In the genomic region with DNA sequence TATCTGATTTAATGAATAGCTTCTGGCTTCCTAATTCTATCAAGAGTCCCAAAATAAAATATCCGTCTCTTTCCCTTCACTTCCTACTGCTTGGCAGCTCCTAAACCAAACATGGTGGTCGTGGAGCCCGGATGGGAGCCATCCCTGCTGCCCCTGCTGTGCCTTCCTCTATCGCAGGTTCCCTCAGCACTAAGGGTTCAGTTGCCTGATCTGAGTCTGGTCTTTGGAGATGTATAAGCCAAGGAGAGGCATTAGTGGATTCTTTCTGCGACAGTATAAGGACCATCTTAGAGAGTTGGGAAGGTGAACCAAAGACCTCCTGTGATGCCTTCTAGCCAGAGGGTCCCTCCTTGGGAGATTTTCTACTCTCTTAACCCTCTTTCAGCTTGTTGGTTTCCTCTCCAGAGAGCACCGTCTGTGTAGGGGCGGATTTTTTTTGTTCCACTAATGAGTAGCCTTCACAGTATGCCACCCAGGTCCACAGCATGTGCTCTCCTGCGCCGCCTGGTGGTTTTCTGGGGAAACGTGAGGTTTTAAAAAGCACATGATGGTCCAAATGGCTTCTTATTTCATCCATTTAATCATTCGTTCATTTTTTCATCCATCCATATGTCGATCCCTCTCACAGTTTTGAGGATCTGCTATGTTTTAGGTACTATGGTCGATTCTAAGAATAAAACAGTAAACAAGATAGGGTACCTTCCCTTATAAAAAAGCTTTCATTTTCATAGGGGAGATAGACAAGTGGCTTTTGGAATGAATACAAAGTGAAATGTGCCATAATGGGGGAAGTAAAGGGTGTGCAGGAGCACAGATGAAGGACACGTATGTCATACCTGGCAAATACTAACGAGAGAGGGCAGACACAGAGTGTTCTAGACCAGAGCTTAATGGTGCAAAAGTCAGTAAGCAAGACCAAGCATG, we compare ENCODE assay signal across 8 cellular contexts.
DNase-seq lines count a peak whose midpoint lies in the region; ATAC-seq, FAIRE-seq and TF ChIP-seq lines count a peak whose summit lies in the region.

No MANE protein-coding gene starts in this region.

- no peak overlapping the region for H2AFZ ChIP-seq in HepG2 (ENCODE audit: low read length)

- H4K20me1 ChIP-seq in HepG2 (ENCODE audit: insufficient read depth, low read length): no peaks in the 10 kb centered on the region

- TF ChIP-seq EP300 in HepG2 (IDR thresholded peaks at IDR 0.05; ENCODE audit: low read depth in 2 of 2, low read length in 2 of 2): no peak
- no peak for TF ChIP-seq EP300 in HepG2 (CRISPR knock-in tag; IDR thresholded peaks at IDR 0.05; ENCODE audit: borderline replicate concordance)

- H3K4me3 ChIP-seq in GM12864 (ENCODE audit: low read depth, low read length) (no peak overlapping the region), HepG2 (replicated peaks in 1 of 3; ENCODE audit: insufficient read depth in 1 of 3, low read depth in 2 of 3, low read length in 3 of 3) (no peak overlapping the region)

- WGBS in HepG2 (ENCODE audit: low lambda C conversion rate): 18% methylated on average over 15 of the region's 15 CpGs

- peak; percentile 40 for DNase-seq in 8988T
- peak; percentile 7 for DNase-seq in GM12864 (ENCODE audit: low read depth)
- DNase-seq in NCI-H1694 (lab: John Stamatoyannopoulos, UW): peak; percentile 87
- DNase-seq in dermis blood vessel endothelial cell: peak; percentile 71
- DNase-seq in HepG2 (ENCODE audit: low spot score): peak; percentile 42
- peak; percentile 9 for DNase-seq in stimulated activated CD8-positive, alpha-beta memory T cell treated with anti-CD3 and anti-CD28 coated beads, Interleukin-4, amount 100 ng/mL, for 24 hours (ENCODE audit: low read depth)
- DNase-seq in dedifferentiated amniotic fluid mesenchymal stem cell (ENCODE audit: extremely low spot score): no peak

- no TSS peak for BruUV-seq in HepG2 (replicated peaks; lab: Mats Ljungman, UMichigan)

- in situ Hi-C loops in HepG2 (cut with HindIII; ENCODE audit: extremely low pct_ligation_motif_present, low pct_unique_long_range_greater_than_20kb): no loop called here

- intact Hi-C loops in HepG2 (cut with micrococcal nuclease; ENCODE audit: unreplicated experiment): loop anchor here (1.0 kb wide), 2 partner anchors 114 to 133 kb away; no protein-coding TSS in a partner anchor

- POLR2A ChIA-PET in HepG2 (lab: Yijun Ruan, JAX): no interaction called here

- FAIRE-seq in TTC549 (lab: Jason Lieb, UNC) (peak; percentile 76), HepG2 (lab: Jason Lieb, UNC) (peak; percentile 75)

- peak; percentile 96 for TF ChIP-seq CTCF in GM12864 (IDR thresholded peaks at IDR 0.05; ENCODE audit: low read depth, low read length, missing control alignments)
- peak; percentile 73 for TF ChIP-seq CTCF in HepG2 (CRISPR knock-in tag; IDR thresholded peaks at IDR 0.05)

- ATAC-seq in HepG2: peak; percentile 72

- H3K79me2 ChIP-seq in HepG2 (ENCODE audit: insufficient read depth, low read length): no peaks in the 10 kb centered on the region

- H3K27me3 ChIP-seq in HepG2 (ENCODE audit: control insufficient read depth in 1 of 2, insufficient read depth in 2 of 2, low read length in 2 of 2): peaks cover 0 to 22% of the 10 kb centered on the region in 2 experiments; a peak in 2 of 5 replicates

- no peak for TF ChIP-seq POLR2A in HepG2 (IDR thresholded peaks at IDR 0.05; ENCODE audit: insufficient read depth in 1 of 2, low read depth in 2 of 2, low read length in 2 of 2)

- peak; percentile 60 for TF ChIP-seq RAD21 in HepG2 (CRISPR knock-in tag; IDR thresholded peaks at IDR 0.05)

- H3K27ac ChIP-seq in HepG2 (ENCODE audit: extremely low read length, insufficient read depth, low read length): no peak overlapping the region

- H3K9me3 ChIP-seq in HepG2 (ENCODE audit: low read length): no peaks in the 10 kb centered on the region

- CTCF ChIA-PET in HepG2 (lab: Yijun Ruan, JAX; ENCODE audit: low intra/inter-chr PET ratio, low total read pairs): interaction anchor here (1.2 to 3.9 kb wide), 3 partner anchors 55 to 134 kb away, joined by 3 to 22 read pairs (median 10); no protein-coding TSS in a partner anchor

- no peak overlapping the region for H3K9ac ChIP-seq in HepG2 (ENCODE audit: insufficient read depth, low read depth, low read length)

- H3K4me2 ChIP-seq in HepG2 (ENCODE audit: low read depth, low read length): no peak overlapping the region

- no peaks in the 10 kb centered on the region for H3K36me3 ChIP-seq in HepG2 (replicated peaks in 1 of 2; ENCODE audit: control insufficient read depth in 1 of 2, insufficient read depth in 2 of 2, low read length in 2 of 2)

- peaks cover 9% of the 10 kb centered on the region; the same call in 1 of the 2 replicates for H3K4me1 ChIP-seq in HepG2 (ENCODE audit: insufficient read depth, low read length)

TF ChIP-seq in HepG2, 621 proteins besides CTCF, POLR2A, EP300 and RAD21:
- peak; percentile 83 for TF ChIP-seq SMC3 (IDR thresholded peaks at IDR 0.05; ENCODE audit: low read length)
- TF ChIP-seq, protein P1, sequence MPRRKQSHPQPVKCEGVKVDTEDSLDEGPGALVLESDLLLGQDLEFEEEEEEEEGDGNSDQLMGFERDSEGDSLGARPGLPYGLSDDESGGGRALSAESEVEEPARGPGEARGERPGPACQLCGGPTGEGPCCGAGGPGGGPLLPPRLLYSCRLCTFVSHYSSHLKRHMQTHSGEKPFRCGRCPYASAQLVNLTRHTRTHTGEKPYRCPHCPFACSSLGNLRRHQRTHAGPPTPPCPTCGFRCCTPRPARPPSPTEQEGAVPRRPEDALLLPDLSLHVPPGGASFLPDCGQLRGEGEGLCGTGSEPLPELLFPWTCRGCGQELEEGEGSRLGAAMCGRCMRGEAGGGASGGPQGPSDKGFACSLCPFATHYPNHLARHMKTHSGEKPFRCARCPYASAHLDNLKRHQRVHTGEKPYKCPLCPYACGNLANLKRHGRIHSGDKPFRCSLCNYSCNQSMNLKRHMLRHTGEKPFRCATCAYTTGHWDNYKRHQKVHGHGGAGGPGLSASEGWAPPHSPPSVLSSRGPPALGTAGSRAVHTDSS (CRISPR knock-in tag; conservative IDR thresholded peaks at IDR 0.05): no peak
- TF ChIP-seq NPAS2 (CRISPR knock-in tag; IDR thresholded peaks at IDR 0.05; ENCODE audit: borderline replicate concordance): no peak
- no peak for TF ChIP-seq ZNF335 (CRISPR knock-in tag; IDR thresholded peaks at IDR 0.05)
- peak; percentile 64 for TF ChIP-seq STAG1 (CRISPR knock-in tag; IDR thresholded peaks at IDR 0.05)
